ENCODE assay signal across 8 cellular contexts in genomic region chr22:19673660-19674059, GRCh38. TPM values are rescaled to one million over a fixed set of nuclear protein-coding genes. Genes with fewer than 3 reads are reported as not detected.
"Had no signal": no experiment of that assay in that cellular context is flagged by ENCODE, and none has a peak within 500 bp of the region (broad histone marks: within the 10 kb centered on the region; RNA-seq: fewer than 3 reads in every experiment).

No MANE protein-coding gene starts in this region.

- H3K4me1 Mint-ChIP-seq: IgD-negative memory B cell had no signal

- H3K4me3 Mint-ChIP-seq: IgD-negative memory B cell had no signal

- DNase-seq: IMR-90, KBM-7 had no signal

- H3K27ac ChIP-seq: HL-60 had no signal

- FAIRE-seq: HepG2, HTR-8/SVneo had no signal

- H3K27ac Mint-ChIP-seq: IgD-negative memory B cell had no signal

- ATAC-seq: HepG2 had no signal

RNA-seq across cellular contexts. Expression of gene SEPTIN5, which starts 40.6 kb away (rescaled TPM):
- total RNA-seq: HepG2, HT-29 had no signal

RNA-seq across cellular contexts. Expression of gene GP1BB, which starts 49.7 kb away (rescaled TPM):
- total RNA-seq: HepG2, HT-29, HT1080 had no signal
- polyA plus RNA-seq: HepG2 had no signal
